Comparison of ENCODE assay signal across 34 cellular contexts in the genomic region with DNA sequence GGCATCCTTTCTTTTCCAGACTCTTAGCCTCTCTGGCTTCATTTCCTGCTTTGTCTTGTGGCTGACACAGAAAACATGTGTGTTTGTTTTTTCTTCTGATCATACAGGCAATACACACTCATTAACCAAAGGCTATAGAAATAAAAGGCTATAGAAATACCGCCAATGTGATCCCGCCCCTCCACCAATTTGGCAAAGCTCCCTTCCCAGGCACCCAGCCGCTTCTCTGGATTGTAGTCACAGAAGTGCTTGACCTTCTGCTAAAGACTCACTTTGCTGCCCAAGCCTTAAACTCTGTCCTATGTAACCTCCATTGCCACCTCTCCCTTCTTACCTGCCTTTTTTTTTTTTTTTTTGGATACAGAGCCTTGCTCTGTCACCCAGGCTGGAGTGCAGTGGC. TPM values are rescaled to one million over a fixed set of nuclear protein-coding genes. Genes with fewer than 3 reads are reported as not detected.
A peak's percentile ranks its signal among the peaks of the same experiment; 100 is the strongest.
DNase-seq lines count a peak whose midpoint lies in the region; ATAC-seq, FAIRE-seq and TF ChIP-seq lines count a peak whose summit lies in the region.
"Had no signal": no experiment of that assay in that cellular context is flagged by ENCODE, and none has a peak within 500 bp of the region (broad histone marks: within the 10 kb centered on the region; RNA-seq: fewer than 3 reads in every experiment).

No MANE protein-coding gene starts in this region.

- RAD21 ChIA-PET in GM12878 (lab: Charles Lee; ENCODE audit: unreplicated experiment) = no interaction called here

- H3K79me2 ChIP-seq in KMS-11 (ENCODE audit: insufficient read depth, low read depth) (peaks cover 53% of the 10 kb centered on the region), GM12878 (ENCODE audit: control insufficient read depth, insufficient read depth, low read length) (peaks cover 39% of the 10 kb centered on the region)

- 100% methylated on average over 3 of the region's 3 CpGs for WGBS in GM12878 (ENCODE audit: insufficient coverage, insufficient replicate concordance, low lambda C conversion rate, missing lambda C conversion rate)
- WGBS in thyroid gland, 2 donors = 17 to 42% methylated on average over 3 of the region's 3 CpGs
- 70 to 80% methylated on average over 3 of the region's 3 CpGs for WGBS in body of pancreas, 2 donors

- no peak for TF ChIP-seq POLR2A in GM12878 (IDR thresholded peaks at IDR 0.05; ENCODE audit: low read depth, low read length)
- TF ChIP-seq POLR2A in thyroid gland (IDR thresholded peaks at IDR 0.05) = no peak
- TF ChIP-seq POLR2A in body of pancreas (IDR thresholded peaks at IDR 0.05) = no peak

- H3K27ac Mint-ChIP-seq in chondrocyte (ENCODE audit: unreplicated experiment) = no peak overlapping the region
- H3K27ac Mint-ChIP-seq: activated CD4-positive, alpha-beta memory T cell treated with anti-CD3 and anti-CD28 coated beads for 36 hours; activated naive CD8-positive, alpha-beta T cell treated with anti-CD3 and anti-CD28 coated beads, Interleukin-2, amount 10 ng/mL, durations not matched to agents 7 days and 5 days; stimulated activated naive CD8-positive, alpha-beta T cell treated with anti-CD3 and anti-CD28 coated beads, Interleukin-15, amount 100 ng/mL, for 72 hours had no signal

- H3K4me2 ChIP-seq in KMS-11 = peak overlapping the region; percentile 91
- peak overlapping the region; percentile 22; the same call in 1 of the 2 replicates for H3K4me2 ChIP-seq in GM12878 (ENCODE audit: control insufficient read depth, insufficient read depth)

- H3K9ac ChIP-seq in KMS-11 (no peak overlapping the region), GM12878 (ENCODE audit: control insufficient read depth, insufficient read depth, low read length) (no peak overlapping the region)

- peaks cover 4% of the 10 kb centered on the region for H3K36me3 Mint-ChIP-seq in chondrocyte (ENCODE audit: low read depth)

- no peak overlapping the region for H2AFZ ChIP-seq in KMS-11 (ENCODE audit: low read depth)
- no peak overlapping the region for H2AFZ ChIP-seq in GM12878 (ENCODE audit: control insufficient read depth, low read depth, low read length)

- H3K4me3 ChIP-seq in cardiac muscle cell = no peak overlapping the region
- H3K4me3 ChIP-seq in KMS-11 (IDR thresholded peaks at IDR 0.05; ENCODE audit: insufficient read depth, low read depth, low read length) = no peak overlapping the region
- no peak overlapping the region for H3K4me3 ChIP-seq in GM12878
- no peak overlapping the region for H3K4me3 ChIP-seq in thyroid gland (replicated peaks in 1 of 3)
- no peak overlapping the region for H3K4me3 ChIP-seq in body of pancreas
- H3K4me3 ChIP-seq: HAP-1, Peyer's patch, right lobe of liver, spleen, thoracic aorta had no signal

- POLR2A ChIA-PET in GM12878 (lab: Charles Lee) = interaction anchor here (0.7 kb wide), 1 partner anchor 34 kb away, joined by 3 read pairs; no protein-coding TSS in a partner anchor

- TF ChIP-seq CTCF in cardiac muscle cell (IDR thresholded peaks at IDR 0.05; ENCODE audit: low read depth, low read length) (no peak), KMS-11 (conservative IDR thresholded peaks at IDR 0.05; ENCODE audit: low read depth, low read length) (no peak), GM12878 (IDR thresholded peaks at IDR 0.05 in 2 of 3, conservative IDR thresholded peaks at IDR 0.05 in 1 of 3; ENCODE audit: control insufficient read depth in 2 of 3, extremely low read depth in 1 of 3, insufficient read depth in 1 of 3, low read depth in 3 of 3, low read length in 3 of 3) (no peak), thyroid gland (IDR thresholded peaks at IDR 0.05) (no peak), chondrocyte (IDR thresholded peaks at IDR 0.05) (no peak), body of pancreas (IDR thresholded peaks at IDR 0.05) (no peak)

- H3K36me3 ChIP-seq in cardiac muscle cell = no peaks in the 10 kb centered on the region
- H3K36me3 ChIP-seq in KMS-11 (ENCODE audit: insufficient read depth) = no peaks in the 10 kb centered on the region
- no peaks in the 10 kb centered on the region for H3K36me3 ChIP-seq in GM12878 (ENCODE audit: control insufficient read depth in 2 of 2, insufficient read depth in 2 of 2, low read length in 1 of 2)
- H3K36me3 ChIP-seq in thyroid gland = no peaks in the 10 kb centered on the region
- no peaks in the 10 kb centered on the region for H3K36me3 ChIP-seq in body of pancreas (replicated peaks in 1 of 2; ENCODE audit: insufficient read depth in 1 of 2, low read depth in 2 of 2)
- H3K36me3 ChIP-seq: HAP-1, Peyer's patch, right lobe of liver, thoracic aorta had no signal

- in situ Hi-C loops in GM12878 (cut with MboI) = no loop called here

- H3K27me3 ChIP-seq in cardiac muscle cell (no peaks in the 10 kb centered on the region), KMS-11 (ENCODE audit: insufficient read depth, low read depth) (no peaks in the 10 kb centered on the region), GM12878 (replicated peaks in 1 of 2; ENCODE audit: control insufficient read depth in 2 of 2, insufficient read depth in 2 of 2, low read length in 1 of 2) (no peaks in the 10 kb centered on the region), thyroid gland (no peaks in the 10 kb centered on the region), body of pancreas (no peaks in the 10 kb centered on the region)
- H3K27me3 ChIP-seq: Peyer's patch, right lobe of liver, spleen had no signal

- BruUV-seq in GM12878 (replicated peaks; lab: Mats Ljungman, UMichigan) = no TSS peak

- H3K9me3 ChIP-seq in cardiac muscle cell (ENCODE audit: low read depth) (no peaks in the 10 kb centered on the region), GM12878 (replicated peaks; ENCODE audit: control insufficient read depth, insufficient read depth, low read length) (no peaks in the 10 kb centered on the region), thyroid gland (no peaks in the 10 kb centered on the region), body of pancreas (no peaks in the 10 kb centered on the region)
- H3K9me3 ChIP-seq: HAP-1, Peyer's patch, right lobe of liver, spleen, thoracic aorta had no signal

- H3K4me1 Mint-ChIP-seq in chondrocyte (ENCODE audit: low read depth) = peaks cover 17% of the 10 kb centered on the region

- no peak for TF ChIP-seq RAD21 in GM12878 (IDR thresholded peaks at IDR 0.05; ENCODE audit: insufficient read depth, low read depth, low read length)

- DNase-seq in cardiac muscle cell (ENCODE audit: low read depth in 1 of 2, low spot score in 1 of 2) (no peak), cardiac septum (ENCODE audit: low spot score) (no peak), GM12878 (ENCODE audit: low read depth, low spot score) (no peak), thyroid gland (peak; percentile 71 to 72), chondrocyte (ENCODE audit: low spot score) (no peak), body of pancreas (no peak)
- DNase-seq: activated CD4-positive, alpha-beta memory T cell treated with anti-CD3 and anti-CD28 coated beads for 36 hours; activated CD4-positive, alpha-beta T cell treated with anti-CD3 and anti-CD28 coated beads for 1 hour; activated CD8-positive, alpha-beta memory T cell treated with anti-CD3 and anti-CD28 coated beads, Interleukin-2, amount 50 U/mL, for 4 hours; activated naive CD8-positive, alpha-beta T cell treated with anti-CD3 and anti-CD28 coated beads, Interleukin-2, amount 10 ng/mL, durations not matched to agents 7 days and 5 days; aorta; caudate nucleus; cortex of kidney; DMS53; effector memory CD4-positive, alpha-beta T cell; GDM1; hypothalamus; immature natural killer cell; Kasumi-1; left cardiac atrium; NCI-H1694 treated with DMSO at 0.1 percent for 48 hours; NCI-H524; Peyer's patch; posterior cingulate gyrus; right lobe of liver; SHP77 treated with DMSO at 0.1 percent for 48 hours; spleen; stimulated activated CD4-positive, alpha-beta T cell treated with anti-CD3 and anti-CD28 coated beads, Interleukin-2, amount 100 ng/mL, for 24 hours; stimulated activated naive CD8-positive, alpha-beta T cell treated with anti-CD3 and anti-CD28 coated beads, Interleukin-15, amount 100 ng/mL, for 72 hours had no signal

- H3K4me3 Mint-ChIP-seq in chondrocyte (ENCODE audit: unreplicated experiment) = no peak overlapping the region
- H3K4me3 Mint-ChIP-seq: activated CD4-positive, alpha-beta memory T cell treated with anti-CD3 and anti-CD28 coated beads for 36 hours; activated naive CD8-positive, alpha-beta T cell treated with anti-CD3 and anti-CD28 coated beads, Interleukin-2, amount 10 ng/mL, durations not matched to agents 7 days and 5 days; stimulated activated naive CD8-positive, alpha-beta T cell treated with anti-CD3 and anti-CD28 coated beads, Interleukin-15, amount 100 ng/mL, for 72 hours had no signal

- H3K27ac ChIP-seq in cardiac muscle cell = peak overlapping the region; percentile 49
- H3K27ac ChIP-seq in KMS-11 = peak overlapping the region; percentile 93; the same call in 1 of the 2 replicates
- H3K27ac ChIP-seq in GM12878 (ENCODE audit: control insufficient read depth, insufficient read depth) = no peak overlapping the region
- peak overlapping the region; percentile 70 to 79 (median 77) for H3K27ac ChIP-seq in thyroid gland
- H3K27ac ChIP-seq in body of pancreas = no peak overlapping the region
- H3K27ac ChIP-seq: epithelial cell of prostate, Peyer's patch, right lobe of liver, spleen, thoracic aorta had no signal

- intact Hi-C loops in cardiac septum (cut with DNase I) (loop anchor here (10.0 kb wide), 1 partner anchor 145 kb away; a partner anchor contains a TSS), GM12878 (cut with micrococcal nuclease; ENCODE audit: unreplicated experiment) (no loop called here), thyroid gland (cut with DNase I) (no loop called here), body of pancreas (cut with DNase I) (no loop called here)

- no peak for ATAC-seq in GM12878
- ATAC-seq in body of pancreas = no peak
- ATAC-seq: HepG2; left cardiac atrium; right lobe of liver; stimulated activated naive CD8-positive, alpha-beta T cell treated with anti-CD3 and anti-CD28 coated beads, Interleukin-15, amount 100 ng/mL, for 72 hours had no signal

- H3K4me1 ChIP-seq in cardiac muscle cell (ENCODE audit: low read depth) (peaks cover 55% of the 10 kb centered on the region), KMS-11 (ENCODE audit: low read depth, poor library complexity, severe bottlenecking) (peaks cover 57% of the 10 kb centered on the region), GM12878 (ENCODE audit: control insufficient read depth, insufficient read depth, low read length) (peaks cover 13% of the 10 kb centered on the region), thyroid gland (peaks cover 34 to 64% of the 10 kb centered on the region in 2 donors), body of pancreas (peaks cover 26% of the 10 kb centered on the region)

- H3K9me3 Mint-ChIP-seq in chondrocyte (ENCODE audit: low read depth) = no peaks in the 10 kb centered on the region
- H3K9me3 Mint-ChIP-seq: activated CD4-positive, alpha-beta memory T cell treated with anti-CD3 and anti-CD28 coated beads for 36 hours; activated naive CD8-positive, alpha-beta T cell treated with anti-CD3 and anti-CD28 coated beads, Interleukin-2, amount 10 ng/mL, durations not matched to agents 7 days and 5 days; immature natural killer cell; stimulated activated naive CD8-positive, alpha-beta T cell treated with anti-CD3 and anti-CD28 coated beads, Interleukin-15, amount 100 ng/mL, for 72 hours had no signal

- no peaks in the 10 kb centered on the region for H3K27me3 Mint-ChIP-seq in chondrocyte (ENCODE audit: low read depth)
- H3K27me3 Mint-ChIP-seq: activated CD4-positive, alpha-beta memory T cell treated with anti-CD3 and anti-CD28 coated beads for 36 hours; activated naive CD8-positive, alpha-beta T cell treated with anti-CD3 and anti-CD28 coated beads, Interleukin-2, amount 10 ng/mL, durations not matched to agents 7 days and 5 days; stimulated activated naive CD8-positive, alpha-beta T cell treated with anti-CD3 and anti-CD28 coated beads, Interleukin-15, amount 100 ng/mL, for 72 hours had no signal

- no peak for TF ChIP-seq EP300 in GM12878 (IDR thresholded peaks at IDR 0.05; ENCODE audit: borderline replicate concordance in 1 of 2, control insufficient read depth in 1 of 2, low read depth in 2 of 2, low read length in 2 of 2)

- no peak for FAIRE-seq in GM12878 (lab: Jason Lieb, UNC)
- FAIRE-seq: HepG2 had no signal

- SMC1A ChIA-PET in GM12878 (lab: Charles Lee; ENCODE audit: uncharacterized antibody, unreplicated experiment) = interaction anchor here (1.3 kb wide), 1 partner anchor 22 kb away, joined by 3 read pairs; no protein-coding TSS in a partner anchor

- CTCF ChIA-PET in GM12878 (lab: Yijun Ruan, JAX) = interaction anchor here (1.2 kb wide), 1 partner anchor 140 kb away, joined by 3 read pairs; no protein-coding TSS in a partner anchor

- no peaks in the 10 kb centered on the region for H4K20me1 ChIP-seq in KMS-11 (ENCODE audit: insufficient read depth)
- H4K20me1 ChIP-seq in GM12878 (ENCODE audit: control insufficient read depth, insufficient read depth) = no peaks in the 10 kb centered on the region

RNA-seq across cellular contexts. Expression of a gene that starts 5.3 kb away (rescaled TPM):
- total RNA-seq in cardiac muscle cell = 184 and 200 TPM in 2 replicates
- polyA plus RNA-seq in cardiac muscle cell = 69.4 and 73.5 TPM in 2 replicates
- total RNA-seq in cardiac septum = 46.6 TPM
- total RNA-seq in GM12878 (2013; cell fraction: nucleolus; rRNA removed) = 51.0 and 53.7 TPM in 2 replicates
- 27.4 and 31.3 TPM in 2 replicates for total RNA-seq in GM12878 (2014; rRNA removed)
- total RNA-seq in GM12878 (2014; rRNA removed; fragmentation: Illumina TruSeq; extraction: Trizol) = 52.1 and 53.0 TPM in 2 replicates
- 39.3 and 40.7 TPM in 2 replicates for total RNA-seq in GM12878 (2021)
- polyA plus RNA-seq in GM12878 (2011; ENCODE audit: low read depth) = 22.9 TPM
- 35.5 and 49.9 TPM in 2 replicates for polyA plus RNA-seq in GM12878 (2011; rRNA removed)
- polyA plus RNA-seq in GM12878 (2011; cell fraction: cytosol; rRNA removed) = 37.2 and 64.1 TPM in 2 replicates
- polyA plus RNA-seq in GM12878 (2011; cell fraction: nucleus; rRNA removed) = 20.7 and 27.2 TPM in 2 replicates
- 28.2 and 36.9 TPM in 2 replicates for polyA plus RNA-seq in GM12878 (2012)
- 33.4 and 40.0 TPM in 2 replicates for polyA plus RNA-seq in GM12878 (2014; fragmentation: Illumina TruSeq; extraction: Trizol)
- polyA plus RNA-seq in GM12878 (2014; fragmentation: Nextera tagmentation; extraction: Ambion mirVana) = 10 to 100 TPM in 1 of 2 experiments, 1 to 10 TPM in 1; 8.1 to 17.9 TPM
- 45.6 and 60.6 TPM in 2 replicates for polyA plus RNA-seq in GM12878 (2014; rRNA removed)
- polyA plus RNA-seq in GM12878 (2016; fragmentation: Nextera tagmentation; extraction: Ambion mirVana) = 10 to 100 TPM; 45.8 to 47.1 TPM
- 39.1 and 48.5 TPM in 2 replicates for polyA minus RNA-seq in GM12878 (2011; rRNA and poly(A)+ RNA removed)
- 11.3 and 12.7 TPM in 2 replicates for polyA minus RNA-seq in GM12878 (2011; cell fraction: cytosol; rRNA and poly(A)+ RNA removed)
- 4.5 and 9.9 TPM in 2 replicates for polyA minus RNA-seq in GM12878 (2011; cell fraction: nucleus; rRNA and poly(A)+ RNA removed)
- 100 to 1,000 TPM; 133 to 183 (median 153) TPM for total RNA-seq in thyroid gland
- total RNA-seq in chondrocyte = 73.0 to 102 TPM (median 79.9 TPM) in 3 replicates
- 10 to 100 TPM; 50.4 to 74.5 TPM for total RNA-seq in body of pancreas

RNA-seq across cellular contexts. Expression of a gene that starts 25.5 kb away (rescaled TPM):
- total RNA-seq in cardiac muscle cell (6.4 and 9.8 TPM in 2 replicates), cardiac septum (21.2 TPM), GM12878 (2014; rRNA removed) (6.6 and 7.5 TPM in 2 replicates), GM12878 (2014; rRNA removed; fragmentation: Illumina TruSeq; extraction: Trizol) (4.8 and 5.7 TPM in 2 replicates), GM12878 (2021) (6.0 and 7.4 TPM in 2 replicates), thyroid gland (10 to 100 TPM; 12.6 to 24.4 (median 17.7) TPM), chondrocyte (8.3 to 9.0 TPM (median 8.8 TPM) in 3 replicates), body of pancreas (10 to 100 TPM in 1 of 2 donors, 1 to 10 TPM in 1; 9.9 to 15.8 TPM)
- polyA plus RNA-seq in cardiac muscle cell (13.0 and 15.3 TPM in 2 replicates), GM12878 (2011; rRNA removed) (6.8 and 8.3 TPM in 2 replicates), GM12878 (2014; fragmentation: Illumina TruSeq; extraction: Trizol) (5.4 and 7.0 TPM in 2 replicates), GM12878 (2014; fragmentation: Nextera tagmentation; extraction: Ambion mirVana) (1 to 10 TPM; 6.7 to 7.0 TPM), GM12878 (2014; rRNA removed) (4.3 and 6.5 TPM in 2 replicates), GM12878 (2016; fragmentation: Nextera tagmentation; extraction: Ambion mirVana) (10 to 100 TPM; 10.8 to 13.6 TPM)
- 5.3 and 9.1 TPM in 2 replicates for total RNA-seq in GM12878 (2013; cell fraction: nucleolus; rRNA removed)
- polyA plus RNA-seq in GM12878 (2011; ENCODE audit: low read depth) = 3.2 TPM
- polyA plus RNA-seq in GM12878 (2011; cell fraction: cytosol; rRNA removed) = 4.1 and 4.8 TPM in 2 replicates
- 2.6 and 3.7 TPM in 2 replicates for polyA plus RNA-seq in GM12878 (2011; cell fraction: nucleus; rRNA removed)
- polyA plus RNA-seq in GM12878 (2012) = 4.5 and 4.6 TPM in 2 replicates
- polyA minus RNA-seq in GM12878 (2011; rRNA and poly(A)+ RNA removed) = 2.3 and 2.8 TPM in 2 replicates
- 1.7 and 2.7 TPM in 2 replicates for polyA minus RNA-seq in GM12878 (2011; cell fraction: cytosol; rRNA and poly(A)+ RNA removed)
- 1.6 and 2.7 TPM in 2 replicates for polyA minus RNA-seq in GM12878 (2011; cell fraction: nucleus; rRNA and poly(A)+ RNA removed)

RNA-seq across cellular contexts. Expression of a gene that starts 33.7 kb away (rescaled TPM):
- 57.4 and 57.9 TPM in 2 replicates for total RNA-seq in cardiac muscle cell
- 49.5 and 62.5 TPM in 2 replicates for polyA plus RNA-seq in cardiac muscle cell
- total RNA-seq in cardiac septum = 26.6 TPM
- total RNA-seq in GM12878 (2013; cell fraction: nucleolus; rRNA removed) = 56.4 and 64.1 TPM in 2 replicates
- 12.9 and 14.6 TPM in 2 replicates for total RNA-seq in GM12878 (2014; rRNA removed)
- 15.0 and 15.8 TPM in 2 replicates for total RNA-seq in GM12878 (2014; rRNA removed; fragmentation: Illumina TruSeq; extraction: Trizol)
- 12.8 and 15.6 TPM in 2 replicates for total RNA-seq in GM12878 (2021)
- 29.2 TPM for polyA plus RNA-seq in GM12878 (2011; ENCODE audit: low read depth)
- polyA plus RNA-seq in GM12878 (2011; rRNA removed) = 26.8 and 37.7 TPM in 2 replicates
- polyA plus RNA-seq in GM12878 (2011; cell fraction: cytosol; rRNA removed) = 8.4 and 10.4 TPM in 2 replicates
- polyA plus RNA-seq in GM12878 (2011; cell fraction: nucleus; rRNA removed) = 19.6 and 23.2 TPM in 2 replicates
- 11.3 and 13.8 TPM in 2 replicates for polyA plus RNA-seq in GM12878 (2012)
- 16.5 and 21.6 TPM in 2 replicates for polyA plus RNA-seq in GM12878 (2014; fragmentation: Illumina TruSeq; extraction: Trizol)
- 1 to 10 TPM; 5.4 to 5.6 TPM for polyA plus RNA-seq in GM12878 (2014; fragmentation: Nextera tagmentation; extraction: Ambion mirVana)
- 18.2 and 23.1 TPM in 2 replicates for polyA plus RNA-seq in GM12878 (2014; rRNA removed)
- polyA plus RNA-seq in GM12878 (2016; fragmentation: Nextera tagmentation; extraction: Ambion mirVana) = 10 to 100 TPM; 15.6 to 16.3 TPM
- polyA minus RNA-seq in GM12878 (2011; rRNA and poly(A)+ RNA removed) = 21.7 and 25.1 TPM in 2 replicates
- polyA minus RNA-seq in GM12878 (2011; cell fraction: cytosol; rRNA and poly(A)+ RNA removed) = 5.5 and 6.3 TPM in 2 replicates
- polyA minus RNA-seq in GM12878 (2011; cell fraction: nucleus; rRNA and poly(A)+ RNA removed) = 23.7 and 36.5 TPM in 2 replicates
- 10 to 100 TPM; 52.5 to 66.6 (median 61.0) TPM for total RNA-seq in thyroid gland
- 98.7 to 121 TPM (median 109 TPM) in 3 replicates for total RNA-seq in chondrocyte
- total RNA-seq in body of pancreas = 10 to 100 TPM; 15.3 to 20.1 TPM

Comparison
In these comparisons a context has a peak if more than half of its experiments do, and no peak if none do; other contexts are left out.
1. DNase-seq: peak in thyroid gland (2 of 2); none in cardiac muscle cell (0 of 2), cardiac septum (single experiment), GM12878 (single experiment), chondrocyte (single experiment) and body of pancreas (0 of 4).
2. H3K27ac ChIP-seq: peak in cardiac muscle cell (single experiment), KMS-11 (single experiment) and thyroid gland (3 of 3); none in GM12878 (single experiment) and body of pancreas (0 of 4).